ENCODE assay signal across 8 cellular contexts in genomic region chrX:1212532-1212931, GRCh38. TPM values are rescaled to one million over a fixed set of nuclear protein-coding genes. Genes with fewer than 3 reads are reported as not detected.
DNase-seq lines count a peak whose midpoint lies in the region; ATAC-seq lines count a peak whose summit lies in the region.

TSS of gene CRLF2 (minus strand) at chrX:1212649. CDS start at chrX:1212634, 15 bp downstream.

- no peak within 1 kb of the TSS for H3K4me3 ChIP-seq in skeletal muscle cell (ENCODE audit: low read depth, low read length)

- peak within 1 kb of the TSS; percentile 94 for H3K27ac Mint-ChIP-seq in T-helper 2 cell treated with Interferon-gamma antibody and Interleukin-4, amounts not matched to agents 5 μg/mL and 100 μg/mL, for 36 hours

- H3K9me3 Mint-ChIP-seq in T-helper 2 cell treated with Interferon-gamma antibody and Interleukin-4, amounts not matched to agents 5 μg/mL and 100 μg/mL, for 36 hours, result peaks cover 15% of the 10 kb centered on the region

- ATAC-seq in HG03095 (IDR thresholded peaks at IDR 0.05; ENCODE audit: unreplicated experiment), result peak; percentile 73

- peak within 1 kb of the TSS; percentile 88 for H3K4me3 Mint-ChIP-seq in T-helper 2 cell treated with Interferon-gamma antibody and Interleukin-4, amounts not matched to agents 5 μg/mL and 100 μg/mL, for 36 hours

- peaks cover 25% of the 10 kb centered on the region for H3K27me3 Mint-ChIP-seq in T-helper 2 cell treated with Interferon-gamma antibody and Interleukin-4, amounts not matched to agents 5 μg/mL and 100 μg/mL, for 36 hours (ENCODE audit: low read depth)

- H3K36me3 Mint-ChIP-seq in T-helper 2 cell treated with Interferon-gamma antibody and Interleukin-4, amounts not matched to agents 5 μg/mL and 100 μg/mL, for 36 hours (ENCODE audit: low read depth), result peaks cover 22% of the 10 kb centered on the region

- DNase-seq in SIG-M5 treated with dmso at 0.1 percent for 504 hours (lab: John Stamatoyannopoulos, UW; ENCODE audit: unreplicated experiment) (peak; percentile 8), SIG-M5 (lab: John Stamatoyannopoulos, UW) (no peak), skeletal muscle cell (ENCODE audit: low read depth) (peak; percentile 6), ureter (ENCODE audit: low spot score) (no peak), NCI-H146 (lab: John Stamatoyannopoulos, UW) (no peak), NCI-H128 (lab: John Stamatoyannopoulos, UW; ENCODE audit: unreplicated experiment) (no peak)
- peak; percentile 53 for DNase-seq in T-helper 2 cell treated with Interferon-gamma antibody and Interleukin-4, amounts not matched to agents 5 μg/mL and 100 μg/mL, for 36 hours (ENCODE audit: low spot score)

- peaks cover 41% of the 10 kb centered on the region for H3K4me1 Mint-ChIP-seq in T-helper 2 cell treated with Interferon-gamma antibody and Interleukin-4, amounts not matched to agents 5 μg/mL and 100 μg/mL, for 36 hours (ENCODE audit: low read depth)

RNA-seq across cellular contexts. Expression of gene CRLF2, which starts in this region (rescaled TPM):
- total RNA-seq in ureter, result 0.42 TPM

Comparison
In these comparisons a context has a peak if more than half of its experiments do, and no peak if none do; other contexts are left out.
1. DNase-seq: peak in SIG-M5 treated with dmso at 0.1 percent for 504 hours (single experiment), T-helper 2 cell treated with Interferon-gamma antibody and Interleukin-4, amounts not matched to agents 5 μg/mL and 100 μg/mL, for 36 hours (single experiment) and skeletal muscle cell (single experiment); none in SIG-M5 (single experiment), ureter (single experiment), NCI-H146 (single experiment) and NCI-H128 (single experiment).